In the genomic region with DNA sequence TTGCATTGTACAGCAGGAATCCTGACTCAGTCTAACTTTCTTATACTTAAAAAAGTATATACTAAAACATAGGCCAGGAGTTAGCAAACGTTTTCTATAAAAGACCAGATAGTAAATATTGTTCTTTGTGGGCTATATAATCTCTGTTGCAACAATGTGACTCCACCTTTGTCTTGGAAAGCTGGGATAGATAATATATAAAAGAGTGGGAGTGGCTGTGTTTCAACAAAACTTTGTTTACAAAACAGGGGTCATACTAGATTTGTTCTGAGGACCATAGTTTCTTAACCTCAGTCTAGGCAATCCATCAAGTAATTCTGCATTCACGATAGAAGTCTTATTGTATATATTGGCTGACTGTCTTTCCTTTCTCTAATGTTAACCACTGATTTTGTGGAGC, we compare ENCODE assay signal across 1 cellular context.
TF ChIP-seq lines count a peak whose summit lies in the region.

No MANE protein-coding gene starts in this region.

TF ChIP-seq in K562, 482 proteins besides CTCF, POLR2A, EP300 and RAD21:
- TF ChIP-seq, protein P1, sequence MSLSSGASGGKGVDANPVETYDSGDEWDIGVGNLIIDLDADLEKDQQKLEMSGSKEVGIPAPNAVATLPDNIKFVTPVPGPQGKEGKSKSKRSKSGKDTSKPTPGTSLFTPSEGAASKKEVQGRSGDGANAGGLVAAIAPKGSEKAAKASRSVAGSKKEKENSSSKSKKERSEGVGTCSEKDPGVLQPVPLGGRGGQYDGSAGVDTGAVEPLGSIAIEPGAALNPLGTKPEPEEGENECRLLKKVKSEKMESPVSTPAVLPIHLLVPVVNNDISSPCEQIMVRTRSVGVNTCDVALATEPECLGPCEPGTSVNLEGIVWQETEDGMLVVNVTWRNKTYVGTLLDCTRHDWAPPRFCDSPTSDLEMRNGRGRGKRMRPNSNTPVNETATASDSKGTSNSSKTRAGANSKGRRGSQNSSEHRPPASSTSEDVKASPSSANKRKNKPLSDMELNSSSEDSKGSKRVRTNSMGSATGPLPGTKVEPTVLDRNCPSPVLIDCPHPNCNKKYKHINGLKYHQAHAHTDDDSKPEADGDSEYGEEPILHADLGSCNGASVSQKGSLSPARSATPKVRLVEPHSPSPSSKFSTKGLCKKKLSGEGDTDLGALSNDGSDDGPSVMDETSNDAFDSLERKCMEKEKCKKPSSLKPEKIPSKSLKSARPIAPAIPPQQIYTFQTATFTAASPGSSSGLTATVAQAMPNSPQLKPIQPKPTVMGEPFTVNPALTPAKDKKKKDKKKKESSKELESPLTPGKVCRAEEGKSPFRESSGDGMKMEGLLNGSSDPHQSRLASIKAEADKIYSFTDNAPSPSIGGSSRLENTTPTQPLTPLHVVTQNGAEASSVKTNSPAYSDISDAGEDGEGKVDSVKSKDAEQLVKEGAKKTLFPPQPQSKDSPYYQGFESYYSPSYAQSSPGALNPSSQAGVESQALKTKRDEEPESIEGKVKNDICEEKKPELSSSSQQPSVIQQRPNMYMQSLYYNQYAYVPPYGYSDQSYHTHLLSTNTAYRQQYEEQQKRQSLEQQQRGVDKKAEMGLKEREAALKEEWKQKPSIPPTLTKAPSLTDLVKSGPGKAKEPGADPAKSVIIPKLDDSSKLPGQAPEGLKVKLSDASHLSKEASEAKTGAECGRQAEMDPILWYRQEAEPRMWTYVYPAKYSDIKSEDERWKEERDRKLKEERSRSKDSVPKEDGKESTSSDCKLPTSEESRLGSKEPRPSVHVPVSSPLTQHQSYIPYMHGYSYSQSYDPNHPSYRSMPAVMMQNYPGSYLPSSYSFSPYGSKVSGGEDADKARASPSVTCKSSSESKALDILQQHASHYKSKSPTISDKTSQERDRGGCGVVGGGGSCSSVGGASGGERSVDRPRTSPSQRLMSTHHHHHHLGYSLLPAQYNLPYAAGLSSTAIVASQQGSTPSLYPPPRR (CRISPR knock-in tag; IDR thresholded peaks at IDR 0.05; ENCODE audit: borderline replicate concordance) = no peak
- TF ChIP-seq, protein P2, sequence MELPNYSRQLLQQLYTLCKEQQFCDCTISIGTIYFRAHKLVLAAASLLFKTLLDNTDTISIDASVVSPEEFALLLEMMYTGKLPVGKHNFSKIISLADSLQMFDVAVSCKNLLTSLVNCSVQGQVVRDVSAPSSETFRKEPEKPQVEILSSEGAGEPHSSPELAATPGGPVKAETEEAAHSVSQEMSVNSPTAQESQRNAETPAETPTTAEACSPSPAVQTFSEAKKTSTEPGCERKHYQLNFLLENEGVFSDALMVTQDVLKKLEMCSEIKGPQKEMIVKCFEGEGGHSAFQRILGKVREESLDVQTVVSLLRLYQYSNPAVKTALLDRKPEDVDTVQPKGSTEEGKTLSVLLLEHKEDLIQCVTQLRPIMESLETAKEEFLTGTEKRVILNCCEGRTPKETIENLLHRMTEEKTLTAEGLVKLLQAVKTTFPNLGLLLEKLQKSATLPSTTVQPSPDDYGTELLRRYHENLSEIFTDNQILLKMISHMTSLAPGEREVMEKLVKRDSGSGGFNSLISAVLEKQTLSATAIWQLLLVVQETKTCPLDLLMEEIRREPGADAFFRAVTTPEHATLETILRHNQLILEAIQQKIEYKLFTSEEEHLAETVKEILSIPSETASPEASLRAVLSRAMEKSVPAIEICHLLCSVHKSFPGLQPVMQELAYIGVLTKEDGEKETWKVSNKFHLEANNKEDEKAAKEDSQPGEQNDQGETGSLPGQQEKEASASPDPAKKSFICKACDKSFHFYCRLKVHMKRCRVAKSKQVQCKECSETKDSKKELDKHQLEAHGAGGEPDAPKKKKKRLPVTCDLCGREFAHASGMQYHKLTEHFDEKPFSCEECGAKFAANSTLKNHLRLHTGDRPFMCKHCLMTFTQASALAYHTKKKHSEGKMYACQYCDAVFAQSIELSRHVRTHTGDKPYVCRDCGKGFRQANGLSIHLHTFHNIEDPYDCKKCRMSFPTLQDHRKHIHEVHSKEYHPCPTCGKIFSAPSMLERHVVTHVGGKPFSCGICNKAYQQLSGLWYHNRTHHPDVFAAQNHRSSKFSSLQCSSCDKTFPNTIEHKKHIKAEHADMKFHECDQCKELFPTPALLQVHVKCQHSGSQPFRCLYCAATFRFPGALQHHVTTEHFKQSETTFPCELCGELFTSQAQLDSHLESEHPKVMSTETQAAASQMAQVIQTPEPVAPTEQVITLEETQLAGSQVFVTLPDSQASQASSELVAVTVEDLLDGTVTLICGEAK (IDR thresholded peaks at IDR 0.05) = peak; percentile 82
- TF ChIP-seq, protein P2 (CRISPR knock-in tag; IDR thresholded peaks at IDR 0.05) = no peak
